Comparison of ENCODE assay signal across 20 cellular contexts in the genomic region with DNA sequence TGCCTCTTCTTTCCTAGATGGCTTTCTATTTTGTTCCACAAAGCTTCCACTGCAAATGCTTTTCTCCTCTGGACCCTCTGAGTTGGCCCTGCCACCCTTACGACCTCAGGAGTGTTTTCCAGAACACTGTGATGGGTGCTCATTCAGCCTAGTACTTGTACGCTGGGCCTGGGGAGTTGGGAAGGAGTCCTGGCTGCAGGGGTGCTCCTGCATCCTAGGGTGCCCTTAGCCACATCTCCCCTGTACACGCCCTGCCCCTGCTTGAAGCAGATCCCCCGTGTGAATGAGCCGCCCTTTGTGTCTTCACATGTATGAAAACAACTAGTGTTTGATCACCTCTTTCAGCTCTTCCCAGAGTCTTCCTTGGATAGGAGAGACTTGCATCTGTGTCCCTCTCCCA.
"Had no signal": no experiment of that assay in that cellular context is flagged by ENCODE, and none has a peak within 500 bp of the region (broad histone marks: within the 10 kb centered on the region; RNA-seq: fewer than 3 reads in every experiment).

No MANE protein-coding gene starts in this region.

- H3K4me1 Mint-ChIP-seq: neural crest cell; stimulated activated naive B cell treated with anti-CD40 and anti-IgM and Interleukin-4, amounts not matched to agents 10 μg/mL and 1 μg/mL and 100 μg/mL, for 72 hours had no signal

- DNase-seq: colonic mucosa; effector CD8-positive, alpha-beta T cell; foreskin melanocyte; glutamatergic neuron; heart right ventricle; hippocampal formation; left colon; left ventricle myocardium inferior; mammary epithelial cell; natural killer cell; stimulated activated CD4-positive, alpha-beta T cell treated with anti-CD3 and anti-CD28 coated beads, Interleukin-12 subunit alpha, Interleukin-12 subunit beta, amount 100 ng/mL, for 4 hours; stimulated activated CD4-positive, alpha-beta T cell treated with anti-CD3 and anti-CD28 coated beads, Interleukin-1b, Interleukin-23, amount 100 ng/mL, for 48 hours; stimulated activated CD4-positive, alpha-beta T cell treated with anti-CD3 and anti-CD28 coated beads, Interleukin-4, amount 100 ng/mL, for 1 hour; stimulated activated naive B cell treated with anti-CD40 and anti-IgM and Interleukin-4, amounts not matched to agents 10 μg/mL and 1 μg/mL and 100 μg/mL, for 72 hours; upper lobe of left lung had no signal

- H3K27me3 Mint-ChIP-seq: dendritic cell treated with granulocyte-macrophage colony-stimulating factor and Interleukin-4, amounts not matched to agents 40 ng/mL and 50 ng/mL, for 4 days; progenitor cell of endocrine pancreas; stimulated activated naive B cell treated with anti-CD40 and anti-IgM and Interleukin-4, amounts not matched to agents 10 μg/mL and 1 μg/mL and 100 μg/mL, for 72 hours; stimulated activated naive CD8-positive, alpha-beta T cell treated with anti-CD3 and anti-CD28 coated beads, Interleukin-15, Interleukin-2, amounts not matched to agents 100 ng/mL and 50 ng/mL, for 24 hours had no signal

- H3K9me3 Mint-ChIP-seq: dendritic cell treated with granulocyte-macrophage colony-stimulating factor and Interleukin-4, amounts not matched to agents 40 ng/mL and 50 ng/mL, for 4 days; natural killer cell; stimulated activated naive B cell treated with anti-CD40 and anti-IgM and Interleukin-4, amounts not matched to agents 10 μg/mL and 1 μg/mL and 100 μg/mL, for 72 hours; stimulated activated naive CD8-positive, alpha-beta T cell treated with anti-CD3 and anti-CD28 coated beads, Interleukin-15, Interleukin-2, amounts not matched to agents 100 ng/mL and 50 ng/mL, for 24 hours had no signal

- ATAC-seq: heart right ventricle; left colon; natural killer cell; sciatic nerve; stimulated activated naive B cell treated with anti-CD40 and anti-IgM and Interleukin-4, amounts not matched to agents 10 μg/mL and 1 μg/mL and 100 μg/mL, for 72 hours had no signal

- H3K4me3 Mint-ChIP-seq: dendritic cell treated with granulocyte-macrophage colony-stimulating factor and Interleukin-4, amounts not matched to agents 40 ng/mL and 50 ng/mL, for 4 days; natural killer cell; neural crest cell; stimulated activated naive B cell treated with anti-CD40 and anti-IgM and Interleukin-4, amounts not matched to agents 10 μg/mL and 1 μg/mL and 100 μg/mL, for 72 hours; stimulated activated naive CD8-positive, alpha-beta T cell treated with anti-CD3 and anti-CD28 coated beads, Interleukin-15, Interleukin-2, amounts not matched to agents 100 ng/mL and 50 ng/mL, for 24 hours had no signal

- H3K27ac Mint-ChIP-seq: dendritic cell treated with granulocyte-macrophage colony-stimulating factor and Interleukin-4, amounts not matched to agents 40 ng/mL and 50 ng/mL, for 4 days; natural killer cell; progenitor cell of endocrine pancreas; stimulated activated naive CD8-positive, alpha-beta T cell treated with anti-CD3 and anti-CD28 coated beads, Interleukin-15, Interleukin-2, amounts not matched to agents 100 ng/mL and 50 ng/mL, for 24 hours had no signal
